ENCODE assay signal across 9 cellular contexts in the genomic region with DNA sequence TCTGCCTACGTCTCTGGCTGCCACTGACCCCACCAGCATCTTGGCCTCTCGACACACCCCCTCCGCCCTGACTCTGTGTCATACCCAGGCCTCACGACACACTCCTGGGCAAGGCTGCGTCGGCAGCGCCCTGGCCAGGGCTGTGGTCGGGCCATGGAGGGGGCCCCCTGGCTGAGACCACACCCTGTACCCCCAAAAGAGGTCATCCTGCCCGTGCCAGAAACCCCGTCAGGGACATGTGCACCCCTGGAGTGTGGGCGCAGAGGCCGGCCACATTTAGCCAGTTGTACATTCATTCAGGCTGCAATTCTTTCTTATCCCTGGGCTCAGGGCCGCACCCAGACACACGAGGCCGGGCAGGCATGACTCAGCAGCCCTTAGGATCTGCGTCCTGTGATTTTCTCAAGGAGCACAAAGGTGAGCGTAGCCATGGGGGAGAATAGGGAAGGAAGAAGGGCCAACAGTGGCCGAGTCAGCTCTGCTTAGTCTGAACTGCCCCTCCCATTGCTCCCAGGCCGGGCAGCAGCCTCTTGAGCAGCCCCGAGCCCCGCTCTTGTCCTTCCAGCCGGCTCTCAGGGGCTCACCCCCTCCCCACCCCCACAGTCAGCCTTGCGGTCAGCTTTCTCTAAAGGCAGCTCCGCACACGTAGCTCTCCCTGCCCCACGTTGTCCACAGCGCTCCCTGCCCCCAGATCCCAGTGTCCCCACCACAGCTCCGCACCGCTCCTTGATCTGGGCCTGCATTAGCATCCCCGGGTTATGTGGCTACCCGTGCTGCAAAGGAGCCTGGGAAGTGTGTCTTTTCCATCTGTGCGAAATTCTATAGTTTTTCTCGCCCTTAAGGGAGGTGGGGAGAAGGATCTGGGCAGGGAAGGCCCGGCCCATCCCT. TPM values are rescaled to one million over a fixed set of nuclear protein-coding genes. Genes with fewer than 3 reads are reported as not detected.
A peak's percentile ranks its signal among the peaks of the same experiment; 100 is the strongest.
DNase-seq lines count a peak whose midpoint lies in the region; ATAC-seq and TF ChIP-seq lines count a peak whose summit lies in the region.
"Had no signal": no experiment of that assay in that cellular context is flagged by ENCODE, and none has a peak within 500 bp of the region (broad histone marks: within the 10 kb centered on the region; RNA-seq: fewer than 3 reads in every experiment).

No MANE protein-coding gene starts in this region.

- peak overlapping the region; percentile 88 for H3K27ac Mint-ChIP-seq in glutamatergic neuron (ENCODE audit: unreplicated experiment)

- peaks cover 33% of the 10 kb centered on the region for H3K4me1 Mint-ChIP-seq in glutamatergic neuron (ENCODE audit: low read depth, unreplicated experiment)

- DNase-seq in H4 (ENCODE audit: low spot score) = peak; percentile 76
- peak; percentile 71 for DNase-seq in SW480 (ENCODE audit: low spot score)
- no peak for DNase-seq in glutamatergic neuron
- peak; percentile 91 for DNase-seq in renal cortical epithelial cell (ENCODE audit: low read depth)
- DNase-seq in activated CD4-positive, alpha-beta T cell treated with anti-CD3 and anti-CD28 coated beads for 4 hours = no peak
- DNase-seq in NCI-H748 treated with DMSO at 0.1 percent for 48 hours (lab: John Stamatoyannopoulos, UW) = no peak
- no peak for DNase-seq in DMS114 treated with DMSO at 0.1 percent for 48 hours (lab: John Stamatoyannopoulos, UW; ENCODE audit: unreplicated experiment)
- DNase-seq: activated CD4-positive, alpha-beta T cell treated with anti-CD3 and anti-CD28 coated beads for 48 hours had no signal

- peak overlapping the region; percentile 5 for H3K4me3 Mint-ChIP-seq in glutamatergic neuron (ENCODE audit: unreplicated experiment)

- H3K27me3 Mint-ChIP-seq in glutamatergic neuron (ENCODE audit: unreplicated experiment) = peaks cover 10% of the 10 kb centered on the region

- H3K9me3 Mint-ChIP-seq in glutamatergic neuron (ENCODE audit: unreplicated experiment) = peaks cover 5% of the 10 kb centered on the region

- ATAC-seq in HG02623 (IDR thresholded peaks at IDR 0.05; ENCODE audit: unreplicated experiment) = no peak

- H3K36me3 Mint-ChIP-seq in glutamatergic neuron (ENCODE audit: unreplicated experiment) = peaks cover 5% of the 10 kb centered on the region

- TF ChIP-seq CTCF in glutamatergic neuron (IDR thresholded peaks at IDR 0.05; ENCODE audit: partially characterized antibody, unreplicated experiment) = no peak

RNA-seq across cellular contexts. Expression of a gene that starts 7.9 kb away (rescaled TPM):
- total RNA-seq in H4 (2014; rRNA removed; shearing (Covaris generic)) = 20.0 and 33.8 TPM in 2 replicates
- 32.7 TPM for total RNA-seq in glutamatergic neuron (ENCODE audit: unreplicated experiment)
- 4.2 and 4.9 TPM in 2 replicates for total RNA-seq in renal cortical epithelial cell

RNA-seq across cellular contexts. Expression of a gene that starts 21.2 kb away (rescaled TPM):
- total RNA-seq in H4 (2014; rRNA removed; shearing (Covaris generic)) = 44.7 and 46.2 TPM in 2 replicates
- total RNA-seq in glutamatergic neuron (ENCODE audit: unreplicated experiment) (26.2 TPM), renal cortical epithelial cell (17.2 and 26.4 TPM in 2 replicates)

RNA-seq across cellular contexts. Expression of a gene that starts 49.3 kb away (rescaled TPM):
- 99.6 and 107 TPM in 2 replicates for total RNA-seq in H4 (2014; rRNA removed; shearing (Covaris generic))
- total RNA-seq in glutamatergic neuron (ENCODE audit: unreplicated experiment) = 63.8 TPM
- 278 and 390 TPM in 2 replicates for total RNA-seq in renal cortical epithelial cell

Comparison
In these comparisons a context has a peak if more than half of its experiments do, and no peak if none do; other contexts are left out.
1. DNase-seq: peak in H4 (single experiment), SW480 (single experiment) and renal cortical epithelial cell (single experiment); none in glutamatergic neuron (single experiment), activated CD4-positive, alpha-beta T cell treated with anti-CD3 and anti-CD28 coated beads for 4 hours (0 of 2), NCI-H748 treated with DMSO at 0.1 percent for 48 hours (single experiment) and DMS114 treated with DMSO at 0.1 percent for 48 hours (single experiment).